In the genomic region with DNA sequence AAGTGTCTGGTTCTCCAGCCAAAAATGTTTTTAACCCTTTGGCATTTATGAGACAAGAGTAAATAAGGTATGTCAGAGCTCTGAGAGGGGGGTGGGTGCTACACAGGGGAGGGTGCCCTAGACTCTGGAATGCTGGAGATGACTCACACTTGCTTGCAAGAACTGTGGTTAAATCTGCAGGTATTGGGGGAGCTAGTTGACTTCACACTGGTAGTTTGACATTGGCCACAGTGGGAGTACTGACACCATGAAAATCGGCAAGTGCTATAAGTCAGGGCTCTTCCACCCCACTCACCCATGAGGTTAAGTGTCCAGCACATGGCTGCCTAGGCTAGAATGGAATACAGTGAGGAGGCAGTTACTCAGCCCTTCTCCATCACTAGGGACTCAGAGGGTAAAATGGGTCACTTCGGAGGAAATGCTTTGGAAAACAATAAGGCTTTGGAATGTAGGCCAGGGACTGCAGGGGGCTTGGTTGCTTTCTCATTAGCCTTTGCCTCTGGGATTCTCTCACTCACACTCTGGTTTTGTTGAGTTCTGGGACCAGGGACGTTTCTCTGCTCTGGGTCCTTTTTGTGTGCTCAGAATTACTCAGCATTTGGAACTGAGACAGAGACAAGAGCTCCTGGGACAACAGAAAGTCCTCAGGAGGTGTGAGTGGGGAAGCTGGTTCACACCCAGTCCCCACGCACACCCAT, we compare ENCODE assay signal across 10 cellular contexts.
DNase-seq lines count a peak whose midpoint lies in the region; ATAC-seq and TF ChIP-seq lines count a peak whose summit lies in the region.
"Had no signal": no experiment of that assay in that cellular context is flagged by ENCODE, and none has a peak within 500 bp of the region (broad histone marks: within the 10 kb centered on the region; RNA-seq: fewer than 3 reads in every experiment).

No MANE protein-coding gene starts in this region.

- 25% methylated on average over 4 of the region's 4 CpGs for WGBS in HUES64

- peak; percentile 65 for DNase-seq in choroid plexus epithelial cell (ENCODE audit: low read depth)
- DNase-seq in kidney tubule cell (ENCODE audit: low spot score): peak; percentile 79
- no peak for DNase-seq in upper lobe of right lung
- no peak for DNase-seq in activated naive CD4-positive, alpha-beta T cell (lab: John Stamatoyannopoulos, UW)
- DNase-seq in nephron progenitor cell: no peak
- no peak for DNase-seq in stimulated activated naive B cell treated with anti-CD40 and anti-IgM and Interleukin-4, amounts not matched to agents 10 μg/mL and 1 μg/mL and 100 μg/mL, for 72 hours
- DNase-seq: NCI-H446 treated with DMSO at 0.1 percent for 48 hours had no signal

- H3K36me3 ChIP-seq in HUES64 (ENCODE audit: insufficient read depth, low read length) (no peaks in the 10 kb centered on the region), upper lobe of right lung (no peaks in the 10 kb centered on the region)
- H3K36me3 ChIP-seq: thoracic aorta had no signal

- no peaks in the 10 kb centered on the region for H3K27me3 ChIP-seq in HUES64 (ENCODE audit: insufficient read depth, low read length)
- no peaks in the 10 kb centered on the region for H3K27me3 ChIP-seq in upper lobe of right lung

- no peak for TF ChIP-seq CTCF in choroid plexus epithelial cell (conservative IDR thresholded peaks at IDR 0.05; ENCODE audit: low read depth, low read length)
- TF ChIP-seq CTCF in upper lobe of right lung (IDR thresholded peaks at IDR 0.05): no peak
- no peak for TF ChIP-seq CTCF in nephron progenitor cell (IDR thresholded peaks at IDR 0.05)

- peaks cover 22% of the 10 kb centered on the region for H3K27me3 Mint-ChIP-seq in nephron progenitor cell (ENCODE audit: low read depth, poor library complexity)
- peaks cover 19 to 40% of the 10 kb centered on the region in 2 donors for H3K27me3 Mint-ChIP-seq in stimulated activated naive B cell treated with anti-CD40 and anti-IgM and Interleukin-4, amounts not matched to agents 10 μg/mL and 1 μg/mL and 100 μg/mL, for 72 hours

- H3K4me1 ChIP-seq in HUES64 (ENCODE audit: insufficient read depth, low read length): peaks cover 31% of the 10 kb centered on the region
- H3K4me1 ChIP-seq in upper lobe of right lung: peaks cover 8% of the 10 kb centered on the region

- H3K4me1 Mint-ChIP-seq in nephron progenitor cell: peaks cover 49% of the 10 kb centered on the region
- H3K4me1 Mint-ChIP-seq in stimulated activated naive B cell treated with anti-CD40 and anti-IgM and Interleukin-4, amounts not matched to agents 10 μg/mL and 1 μg/mL and 100 μg/mL, for 72 hours: no peaks in the 10 kb centered on the region
- H3K4me1 Mint-ChIP-seq: activated naive CD4-positive, alpha-beta T cell treated with anti-CD3 and anti-CD28 coated beads, Interleukin-2, amount 50 U/mL, for 24 hours had no signal

- no peak overlapping the region for H3K27ac Mint-ChIP-seq in nephron progenitor cell
- H3K27ac Mint-ChIP-seq in stimulated activated naive B cell treated with anti-CD40 and anti-IgM and Interleukin-4, amounts not matched to agents 10 μg/mL and 1 μg/mL and 100 μg/mL, for 72 hours: no peak overlapping the region
- H3K27ac Mint-ChIP-seq: activated naive CD4-positive, alpha-beta T cell treated with anti-CD3 and anti-CD28 coated beads, Interleukin-2, amount 50 U/mL, for 24 hours had no signal

- peaks cover 6% of the 10 kb centered on the region for H3K36me3 Mint-ChIP-seq in nephron progenitor cell (ENCODE audit: low read depth)
- no peaks in the 10 kb centered on the region for H3K36me3 Mint-ChIP-seq in stimulated activated naive B cell treated with anti-CD40 and anti-IgM and Interleukin-4, amounts not matched to agents 10 μg/mL and 1 μg/mL and 100 μg/mL, for 72 hours
- H3K36me3 Mint-ChIP-seq: activated naive CD4-positive, alpha-beta T cell treated with anti-CD3 and anti-CD28 coated beads, Interleukin-2, amount 50 U/mL, for 24 hours had no signal

- peaks cover 18% of the 10 kb centered on the region for H3K9me3 Mint-ChIP-seq in nephron progenitor cell
- H3K9me3 Mint-ChIP-seq in stimulated activated naive B cell treated with anti-CD40 and anti-IgM and Interleukin-4, amounts not matched to agents 10 μg/mL and 1 μg/mL and 100 μg/mL, for 72 hours: peaks cover 0 to 3% of the 10 kb centered on the region in 2 donors

- H3K4me3 Mint-ChIP-seq in nephron progenitor cell: no peak overlapping the region
- H3K4me3 Mint-ChIP-seq in stimulated activated naive B cell treated with anti-CD40 and anti-IgM and Interleukin-4, amounts not matched to agents 10 μg/mL and 1 μg/mL and 100 μg/mL, for 72 hours: no peak overlapping the region
- H3K4me3 Mint-ChIP-seq: activated naive CD4-positive, alpha-beta T cell treated with anti-CD3 and anti-CD28 coated beads, Interleukin-2, amount 50 U/mL, for 24 hours had no signal

- H3K9me3 ChIP-seq in HUES64 (ENCODE audit: insufficient read depth, low read depth, low read length) (peaks cover 2% of the 10 kb centered on the region; the same call in 1 of the 2 replicates), upper lobe of right lung (no peaks in the 10 kb centered on the region)
- H3K9me3 ChIP-seq: thoracic aorta had no signal

- intact Hi-C loops in upper lobe of right lung (cut with DNase I): no loop called here

- H3K4me3 ChIP-seq in HUES64 (ENCODE audit: low read length) (0 out of 2 replicates have a peak overlapping the region, but pooled peaks have one; percentile 18), choroid plexus epithelial cell (ENCODE audit: low read depth, low read length) (no peak overlapping the region), upper lobe of right lung (no peak overlapping the region)
- H3K4me3 ChIP-seq: thoracic aorta had no signal

- H3K27ac ChIP-seq in HUES64 (ENCODE audit: low read depth, low read length) (peak overlapping the region; percentile 89), upper lobe of right lung (peak overlapping the region; percentile 30)

- peak; percentile 16 for ATAC-seq in upper lobe of right lung
- ATAC-seq in stimulated activated naive B cell treated with anti-CD40 and anti-IgM and Interleukin-4, amounts not matched to agents 10 μg/mL and 1 μg/mL and 100 μg/mL, for 72 hours (replicated peaks): no peak

- H3K9ac ChIP-seq in HUES64 (ENCODE audit: low read depth, low read length): peak overlapping the region; percentile 47; the same call in 1 of the 2 replicates

Comparison
In these comparisons a context has a peak if more than half of its experiments do, and no peak if none do; other contexts are left out.
1. DNase-seq: peak in choroid plexus epithelial cell (single experiment) and kidney tubule cell (single experiment); none in upper lobe of right lung (single experiment), activated naive CD4-positive, alpha-beta T cell (0 of 4), nephron progenitor cell (single experiment) and stimulated activated naive B cell treated with anti-CD40 and anti-IgM and Interleukin-4, amounts not matched to agents 10 μg/mL and 1 μg/mL and 100 μg/mL, for 72 hours (single experiment).